ENCODE assay signal across 17 cellular contexts in genomic region chr2:133495226-133495625, GRCh38.
DNase-seq lines count a peak whose midpoint lies in the region; ATAC-seq and TF ChIP-seq lines count a peak whose summit lies in the region.
"Had no signal": no experiment of that assay in that cellular context is flagged by ENCODE, and none has a peak within 500 bp of the region (broad histone marks: within the 10 kb centered on the region; RNA-seq: fewer than 3 reads in every experiment).

No MANE protein-coding gene starts in this region.

- peak overlapping the region; percentile 45 for H3K27ac Mint-ChIP-seq in type B pancreatic cell

- H3K27ac ChIP-seq in heart left ventricle, result no peak overlapping the region
- H3K27ac ChIP-seq: C4-2B had no signal

- no peaks in the 10 kb centered on the region for H3K36me3 ChIP-seq in heart left ventricle

- intact Hi-C loops in heart left ventricle (cut with DNase I), result no loop called here
- intact Hi-C loops in cardiac septum (cut with DNase I), result no loop called here
- intact Hi-C loops in sciatic nerve (cut with DNase I), result no loop called here

- peak in 3 of 4 donors; percentile 58 to 75 (median 65) for ATAC-seq in heart left ventricle
- no peak for ATAC-seq in sciatic nerve
- no peak for ATAC-seq in HG03460 (IDR thresholded peaks at IDR 0.05; ENCODE audit: unreplicated experiment)
- ATAC-seq: Panc1 had no signal

- no peak overlapping the region for H3K4me3 Mint-ChIP-seq in type B pancreatic cell

- no peaks in the 10 kb centered on the region for H3K4me1 Mint-ChIP-seq in type B pancreatic cell (ENCODE audit: unreplicated experiment)

- no peak for TF ChIP-seq POLR2A in heart left ventricle (IDR thresholded peaks at IDR 0.05)

- no peaks in the 10 kb centered on the region for H3K27me3 ChIP-seq in heart left ventricle

- H3K9me3 Mint-ChIP-seq in type B pancreatic cell, result no peaks in the 10 kb centered on the region

- no peaks in the 10 kb centered on the region for H3K36me3 Mint-ChIP-seq in type B pancreatic cell

- no peak for DNase-seq in heart left ventricle
- DNase-seq in cardiac septum (ENCODE audit: low spot score), result no peak
- DNase-seq in glomerular visceral epithelial cell (ENCODE audit: extremely low spot score), result peak; percentile 33
- DNase-seq in midbrain (lab: John Stamatoyannopoulos, UW), result peak; percentile 8
- no peak for DNase-seq in type B pancreatic cell (ENCODE audit: extremely low spot score, unreplicated experiment)
- DNase-seq in ecto neural progenitor cell (ENCODE audit: low spot score), result no peak
- DNase-seq in sciatic nerve (ENCODE audit: low spot score), result no peak
- DNase-seq: DMS153, HCEC 1CT, Karpas-422, MM.1S, NCI-H1105, NCI-H187, NCI-H774 had no signal

- peaks cover 0 to 22% (median 4%) of the 10 kb centered on the region in 12 donors for H3K4me1 ChIP-seq in heart left ventricle

- TF ChIP-seq CTCF in heart left ventricle (IDR thresholded peaks at IDR 0.05), result no peak
- no peak for TF ChIP-seq CTCF in type B pancreatic cell (conservative IDR thresholded peaks at IDR 0.05)

- no peaks in the 10 kb centered on the region for H3K9me3 ChIP-seq in heart left ventricle

- WGBS in heart left ventricle, 4 donors, result 43 to 64% (median 56%) methylated on average over 5 of the region's 5 CpGs

- H3K27me3 Mint-ChIP-seq in type B pancreatic cell, result peaks cover 4% of the 10 kb centered on the region

- H3K4me3 ChIP-seq in heart left ventricle, result no peak overlapping the region

Comparison
In these comparisons a context has a peak if more than half of its experiments do, and no peak if none do; other contexts are left out.
1. ATAC-seq: peak in heart left ventricle (3 of 4); none in sciatic nerve (single experiment) and HG03460 (single experiment).
2. DNase-seq: peak in glomerular visceral epithelial cell (single experiment) and midbrain (single experiment); none in heart left ventricle (0 of 5), cardiac septum (single experiment), type B pancreatic cell (single experiment), ecto neural progenitor cell (single experiment) and sciatic nerve (single experiment).